1 cellular context compared by ENCODE assay signal in the genomic region with DNA sequence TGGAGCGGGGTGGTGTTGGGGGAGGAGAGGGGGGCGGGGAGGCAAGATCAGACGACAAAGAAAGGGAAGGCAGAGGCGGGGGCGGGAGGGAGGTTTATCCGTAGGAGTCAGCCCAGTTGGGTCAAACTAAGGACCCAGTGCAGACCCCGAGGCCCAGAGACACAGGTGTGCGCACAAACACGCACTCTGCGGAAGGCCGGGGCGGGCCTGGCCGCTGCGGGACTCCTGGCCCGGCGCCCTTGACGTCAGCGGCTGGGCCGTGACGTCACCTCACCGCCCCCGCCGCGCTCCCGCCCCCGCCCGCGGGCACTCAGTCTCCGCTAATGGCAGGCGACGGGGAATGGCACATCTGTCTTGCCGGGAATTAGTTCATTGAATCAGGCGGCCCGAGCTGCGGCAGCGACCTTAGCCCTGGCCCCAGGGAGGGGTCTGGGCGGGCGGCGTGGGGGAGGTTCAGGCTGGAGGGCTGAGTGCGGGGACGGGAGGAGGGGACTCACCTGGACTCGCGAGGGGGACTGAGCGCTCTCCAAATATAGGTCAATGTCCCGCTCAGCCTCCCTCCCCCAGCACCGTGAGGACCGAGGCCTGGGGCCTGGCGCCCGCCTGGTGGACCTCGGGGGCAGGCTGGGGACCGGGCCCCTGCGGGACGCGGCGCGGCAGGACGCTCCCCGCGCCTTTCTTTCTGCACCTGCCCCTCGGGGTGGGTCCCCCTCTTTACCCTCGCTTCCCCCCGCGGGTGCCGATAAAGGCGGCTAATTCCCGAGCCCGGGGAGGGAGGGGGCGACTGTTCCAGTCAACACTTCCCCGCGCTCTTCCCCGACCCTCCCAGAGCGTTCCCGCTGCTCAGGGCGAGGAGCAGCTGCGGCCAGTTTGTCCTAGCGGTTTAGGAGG.
TF ChIP-seq lines count a peak whose summit lies in the region.

No MANE protein-coding gene starts in this region.

TF ChIP-seq in neural cell, 6 proteins besides CTCF, POLR2A, EP300 and RAD21 (continued from another document):
- TF ChIP-seq SMC3 (conservative IDR thresholded peaks at IDR 0.05; ENCODE audit: poor library complexity) (no peak), MXI1 (conservative IDR thresholded peaks at IDR 0.05; ENCODE audit: poor library complexity, severe bottlenecking) (peak; percentile 8), TAF1 (IDR thresholded peaks at IDR 0.05; ENCODE audit: low read depth) (no peak)
